Comparison of ENCODE assay signal across 1 cellular context in the genomic region with DNA sequence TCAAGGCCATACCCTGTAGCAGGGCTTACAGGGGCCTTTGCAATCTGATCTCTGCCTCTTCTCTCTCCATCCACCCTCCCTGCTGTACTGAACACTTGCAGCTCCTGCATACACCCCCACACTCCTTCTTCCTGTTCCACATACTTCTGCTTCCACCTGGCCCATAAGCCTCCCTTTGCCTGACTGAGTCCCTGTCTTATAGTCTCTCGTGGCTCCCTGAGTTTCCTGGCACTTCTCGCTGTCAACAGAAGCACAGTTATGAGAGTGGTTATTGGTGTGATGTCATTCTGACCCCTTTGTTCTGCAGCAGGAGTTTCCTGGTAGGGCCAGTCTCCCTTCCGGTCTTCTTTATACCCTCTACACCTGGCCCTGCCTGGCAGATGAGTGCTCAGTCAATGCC.
TF ChIP-seq lines count a peak whose summit lies in the region.

No MANE protein-coding gene starts in this region.

TF ChIP-seq in K562, 482 proteins besides CTCF, POLR2A, EP300 and RAD21:
- TF ChIP-seq E2F3 (CRISPR knock-in tag; IDR thresholded peaks at IDR 0.05), result no peak
- TF ChIP-seq ZNF740 (CRISPR knock-in tag; IDR thresholded peaks at IDR 0.05), result 0 out of 2 replicates have a peak, but pooled peaks have one; percentile 38
- no peak for TF ChIP-seq ZNF740 (tag; IDR thresholded peaks at IDR 0.05)
- no peak for TF ChIP-seq ZNF778 (CRISPR knock-in tag; IDR thresholded peaks at IDR 0.05)
